18 cellular contexts compared by ENCODE assay signal in the genomic region with DNA sequence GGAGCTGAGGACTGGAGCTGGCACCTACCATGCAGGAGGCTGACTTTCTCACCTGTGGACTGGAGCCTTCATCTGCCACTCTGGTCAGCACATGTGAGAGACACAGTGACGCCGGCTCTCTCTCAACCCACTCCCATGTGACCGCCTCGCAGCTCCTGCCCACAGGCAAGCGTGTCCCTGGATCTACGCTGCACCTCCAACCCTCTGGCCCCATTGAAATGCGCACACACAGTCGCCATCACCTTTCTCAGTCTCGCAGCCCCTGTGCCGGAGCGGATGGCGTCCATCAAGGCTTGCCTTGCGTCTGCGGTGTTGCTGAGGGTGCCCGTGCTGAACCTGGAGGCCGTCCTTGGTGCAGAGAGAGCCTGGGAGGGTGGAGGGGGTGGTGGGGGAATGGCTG.
"Had no signal": no experiment of that assay in that cellular context is flagged by ENCODE, and none has a peak within 500 bp of the region (broad histone marks: within the 10 kb centered on the region; RNA-seq: fewer than 3 reads in every experiment).

No MANE protein-coding gene starts in this region.

- H3K4me3 ChIP-seq: esophagus squamous epithelium, hepatocyte, lung, sigmoid colon, skin epidermis had no signal

- H3K4me1 ChIP-seq: esophagus squamous epithelium, sigmoid colon had no signal

- H3K9me3 Mint-ChIP-seq: effector memory CD8-positive, alpha-beta T cell; naive B cell; nephron had no signal

- H3K27ac ChIP-seq: esophagus squamous epithelium, hepatocyte, sigmoid colon, skin epidermis had no signal

- ATAC-seq: effector memory CD8-positive, alpha-beta T cell had no signal

- H3K36me3 Mint-ChIP-seq: naive B cell had no signal

- H3K4me3 Mint-ChIP-seq: effector memory CD8-positive, alpha-beta T cell; nephron had no signal

- H3K27me3 Mint-ChIP-seq: effector memory CD8-positive, alpha-beta T cell; naive B cell had no signal

- H3K9me3 ChIP-seq: esophagus squamous epithelium, sigmoid colon had no signal

- H2AFZ ChIP-seq: hepatocyte had no signal

- H3K4me1 Mint-ChIP-seq: naive B cell had no signal

- H3K36me3 ChIP-seq: sigmoid colon had no signal

- H3K79me2 ChIP-seq: hepatocyte had no signal

- H3K27me3 ChIP-seq: esophagus squamous epithelium, hepatocyte, sigmoid colon had no signal

- H3K27ac Mint-ChIP-seq: effector memory CD8-positive, alpha-beta T cell; naive B cell; nephron had no signal

- DNase-seq: central memory CD4-positive, alpha-beta T cell; effector memory CD8-positive, alpha-beta T cell; esophagus squamous epithelium; foreskin fibroblast; kidney; left cardiac atrium; left ventricle myocardium superior; mesendoderm; naive B cell; sigmoid colon; stimulated activated CD4-positive, alpha-beta T cell treated with anti-CD3 and anti-CD28 coated beads, Interleukin-2, amount 100 ng/mL, for 24 hours; stimulated activated CD4-positive, alpha-beta T cell treated with anti-CD3 and anti-CD28 coated beads, Interleukin-4, amount 100 ng/mL, for 4 hours; stimulated activated naive CD4-positive, alpha-beta T cell treated with Interleukin-2 at 50 U/mL for 16 hours; trophoblast cell had no signal

- H3K4me2 ChIP-seq: hepatocyte had no signal
